16 cellular contexts compared by ENCODE assay signal in the genomic region with DNA sequence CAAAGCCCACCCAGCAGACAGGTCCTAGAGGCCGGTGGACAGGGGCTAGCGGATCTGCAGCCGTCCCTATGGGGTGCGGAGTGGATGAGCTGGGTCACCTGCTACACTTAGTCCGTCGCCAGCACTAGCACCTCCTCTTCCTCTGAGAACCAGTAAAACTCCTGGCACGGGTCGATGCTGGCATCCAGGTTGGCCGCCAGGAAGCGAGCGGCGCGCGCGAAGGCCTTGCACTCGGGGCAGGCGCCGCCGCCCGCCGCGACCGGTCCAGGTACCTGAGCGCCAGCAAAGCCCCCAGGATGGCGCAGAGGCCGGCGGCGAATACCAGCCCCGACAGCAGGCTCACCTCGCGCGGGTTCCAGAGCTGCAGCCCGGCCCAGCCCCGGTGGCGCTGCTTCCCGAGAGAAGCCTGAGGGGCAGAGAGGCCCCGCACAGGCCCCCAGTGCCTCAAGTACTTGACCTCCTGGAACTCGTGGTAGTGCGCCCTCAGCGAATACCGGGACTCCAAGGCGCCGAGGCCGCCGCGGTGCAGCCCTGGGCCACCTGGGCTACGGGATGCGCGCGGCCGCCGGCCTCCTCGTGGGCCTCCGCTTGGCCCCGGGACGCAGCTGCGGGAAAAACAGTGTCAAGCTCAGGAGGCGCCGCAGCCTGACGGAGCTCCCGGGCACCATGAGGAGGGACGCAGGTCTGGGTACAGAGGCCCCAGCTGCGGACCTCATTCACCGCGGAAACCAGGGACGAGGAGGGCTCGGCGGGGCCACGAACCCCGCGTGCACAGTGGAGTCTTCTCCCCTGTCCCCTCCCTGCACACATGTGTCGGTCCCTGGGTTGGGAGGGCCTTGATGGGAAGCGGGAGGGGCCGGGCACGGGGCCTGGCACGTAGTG. TPM values are rescaled to one million over a fixed set of nuclear protein-coding genes. Genes with fewer than 3 reads are reported as not detected.
DNase-seq lines count a peak whose midpoint lies in the region; ATAC-seq and TF ChIP-seq lines count a peak whose summit lies in the region.
"Had no signal": no experiment of that assay in that cellular context is flagged by ENCODE, and none has a peak within 500 bp of the region (broad histone marks: within the 10 kb centered on the region; RNA-seq: fewer than 3 reads in every experiment).

No MANE protein-coding gene starts in this region.

- 0 out of 2 replicates have a peak overlapping the region, but pooled peaks have one; percentile 56 for H2AFZ ChIP-seq in GM23338

- no peak overlapping the region for H3K27ac ChIP-seq in GM23338 (ENCODE audit: low read depth)

- no peak overlapping the region for H3K4me3 Mint-ChIP-seq in GM23338
- H3K4me3 Mint-ChIP-seq in chondrocyte (ENCODE audit: unreplicated experiment) = no peak overlapping the region
- H3K4me3 Mint-ChIP-seq: immature natural killer cell had no signal

- H3K27ac Mint-ChIP-seq in GM23338 (no peak overlapping the region), chondrocyte (ENCODE audit: unreplicated experiment) (no peak overlapping the region)
- H3K27ac Mint-ChIP-seq: immature natural killer cell had no signal

- H3K4me2 ChIP-seq in GM23338 = peak overlapping the region; percentile 26; the same call in 1 of the 2 replicates

- H3K36me3 ChIP-seq in GM23338 (ENCODE audit: insufficient read depth) = 0 out of 2 replicates have a peak, but pooled peaks cover 5% of the 10 kb centered on the region

- H3K9me2 ChIP-seq in GM23338 (ENCODE audit: insufficient read depth) = no peaks in the 10 kb centered on the region

- peaks cover 23% of the 10 kb centered on the region for H3K9me3 Mint-ChIP-seq in GM23338
- H3K9me3 Mint-ChIP-seq in chondrocyte (ENCODE audit: low read depth) = no peaks in the 10 kb centered on the region

- ATAC-seq in GM23338 (peak; percentile 59), HG02840 (IDR thresholded peaks at IDR 0.05; ENCODE audit: low FRiP score, unreplicated experiment) (no peak), HG02642 (IDR thresholded peaks at IDR 0.05; ENCODE audit: poor library complexity, unreplicated experiment) (no peak)

- TF ChIP-seq CTCF in GM23338 (conservative IDR thresholded peaks at IDR 0.05; ENCODE audit: low read depth in 2 of 2) (no peak), chondrocyte (IDR thresholded peaks at IDR 0.05) (no peak)

- H3K4me1 Mint-ChIP-seq in GM23338 (no peaks in the 10 kb centered on the region), chondrocyte (ENCODE audit: low read depth) (no peaks in the 10 kb centered on the region)

- H3K79me2 ChIP-seq in GM23338 (replicated peaks; ENCODE audit: insufficient read depth) = no peaks in the 10 kb centered on the region

- H3K27me3 ChIP-seq in GM23338 (ENCODE audit: insufficient read depth) = peaks cover 22% of the 10 kb centered on the region

- peaks cover 9% of the 10 kb centered on the region; the same call in 2 of the 3 replicates for H3K36me3 Mint-ChIP-seq in GM23338 (ENCODE audit: low read depth)
- H3K36me3 Mint-ChIP-seq in chondrocyte (ENCODE audit: low read depth) = no peaks in the 10 kb centered on the region

- no peaks in the 10 kb centered on the region for H4K20me1 ChIP-seq in GM23338 (replicated peaks; ENCODE audit: insufficient read depth)

- no peaks in the 10 kb centered on the region for H3F3A ChIP-seq in GM23338 (replicated peaks; ENCODE audit: low read depth)

- DNase-seq in activated CD4-positive, CD25-positive, alpha-beta regulatory T cell treated with anti-CD3 and anti-CD28 coated beads, Interleukin-2, amount 50 U/mL, for 72 hours = peak; percentile 27
- DNase-seq in activated CD4-positive, CD25-positive, alpha-beta regulatory T cell (lab: John Stamatoyannopoulos, UW) = no peak
- peak; percentile 65 for DNase-seq in GM23338 (ENCODE audit: low spot score)
- peak; percentile 86 for DNase-seq in chondrocyte (ENCODE audit: low spot score)
- peak; percentile 61 for DNase-seq in mucosa of gallbladder (ENCODE audit: low spot score)
- no peak for DNase-seq in AG08396 (ENCODE audit: low spot score)
- DNase-seq: activated CD8-positive, alpha-beta memory T cell treated with anti-CD3 and anti-CD28 coated beads, Interleukin-2, amount 50 U/mL, for 4 hours; immature natural killer cell; IMR-90; NCI-H146; stimulated activated CD4-positive, alpha-beta T cell treated with anti-CD3 and anti-CD28 coated beads, Interleukin-1b, Interleukin-23, amount 100 ng/mL, for 48 hours had no signal

- no peaks in the 10 kb centered on the region for H3K4me1 ChIP-seq in GM23338 (ENCODE audit: insufficient read depth)

- peak overlapping the region; percentile 38; the same call in 1 of the 2 replicates for H3K4me3 ChIP-seq in GM23338

- peaks cover 41% of the 10 kb centered on the region for H3K27me3 Mint-ChIP-seq in GM23338 (ENCODE audit: insufficient read depth, low read depth, poor library complexity)
- H3K27me3 Mint-ChIP-seq in chondrocyte (ENCODE audit: low read depth) = peaks cover 2% of the 10 kb centered on the region

TF ChIP-seq in GM23338, 12 proteins besides CTCF, POLR2A, EP300 and RAD21 (continues in another document):
- TF ChIP-seq EZH2 (IDR thresholded peaks at IDR 0.05; ENCODE audit: low read depth, unreplicated experiment) (no peak), NANOG (IDR thresholded peaks at IDR 0.05; ENCODE audit: borderline replicate concordance) (no peak)
- TF ChIP-seq, protein P1, sequence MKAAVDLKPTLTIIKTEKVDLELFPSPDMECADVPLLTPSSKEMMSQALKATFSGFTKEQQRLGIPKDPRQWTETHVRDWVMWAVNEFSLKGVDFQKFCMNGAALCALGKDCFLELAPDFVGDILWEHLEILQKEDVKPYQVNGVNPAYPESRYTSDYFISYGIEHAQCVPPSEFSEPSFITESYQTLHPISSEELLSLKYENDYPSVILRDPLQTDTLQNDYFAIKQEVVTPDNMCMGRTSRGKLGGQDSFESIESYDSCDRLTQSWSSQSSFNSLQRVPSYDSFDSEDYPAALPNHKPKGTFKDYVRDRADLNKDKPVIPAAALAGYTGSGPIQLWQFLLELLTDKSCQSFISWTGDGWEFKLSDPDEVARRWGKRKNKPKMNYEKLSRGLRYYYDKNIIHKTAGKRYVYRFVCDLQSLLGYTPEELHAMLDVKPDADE (IDR thresholded peaks at IDR 0.05) = no peak
- TF ChIP-seq, protein P2, sequence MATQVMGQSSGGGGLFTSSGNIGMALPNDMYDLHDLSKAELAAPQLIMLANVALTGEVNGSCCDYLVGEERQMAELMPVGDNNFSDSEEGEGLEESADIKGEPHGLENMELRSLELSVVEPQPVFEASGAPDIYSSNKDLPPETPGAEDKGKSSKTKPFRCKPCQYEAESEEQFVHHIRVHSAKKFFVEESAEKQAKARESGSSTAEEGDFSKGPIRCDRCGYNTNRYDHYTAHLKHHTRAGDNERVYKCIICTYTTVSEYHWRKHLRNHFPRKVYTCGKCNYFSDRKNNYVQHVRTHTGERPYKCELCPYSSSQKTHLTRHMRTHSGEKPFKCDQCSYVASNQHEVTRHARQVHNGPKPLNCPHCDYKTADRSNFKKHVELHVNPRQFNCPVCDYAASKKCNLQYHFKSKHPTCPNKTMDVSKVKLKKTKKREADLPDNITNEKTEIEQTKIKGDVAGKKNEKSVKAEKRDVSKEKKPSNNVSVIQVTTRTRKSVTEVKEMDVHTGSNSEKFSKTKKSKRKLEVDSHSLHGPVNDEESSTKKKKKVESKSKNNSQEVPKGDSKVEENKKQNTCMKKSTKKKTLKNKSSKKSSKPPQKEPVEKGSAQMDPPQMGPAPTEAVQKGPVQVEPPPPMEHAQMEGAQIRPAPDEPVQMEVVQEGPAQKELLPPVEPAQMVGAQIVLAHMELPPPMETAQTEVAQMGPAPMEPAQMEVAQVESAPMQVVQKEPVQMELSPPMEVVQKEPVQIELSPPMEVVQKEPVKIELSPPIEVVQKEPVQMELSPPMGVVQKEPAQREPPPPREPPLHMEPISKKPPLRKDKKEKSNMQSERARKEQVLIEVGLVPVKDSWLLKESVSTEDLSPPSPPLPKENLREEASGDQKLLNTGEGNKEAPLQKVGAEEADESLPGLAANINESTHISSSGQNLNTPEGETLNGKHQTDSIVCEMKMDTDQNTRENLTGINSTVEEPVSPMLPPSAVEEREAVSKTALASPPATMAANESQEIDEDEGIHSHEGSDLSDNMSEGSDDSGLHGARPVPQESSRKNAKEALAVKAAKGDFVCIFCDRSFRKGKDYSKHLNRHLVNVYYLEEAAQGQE (IDR thresholded peaks at IDR 0.05; ENCODE audit: unreplicated experiment) = no peak

RNA-seq across cellular contexts. Expression of a gene that starts 27.5 kb away (rescaled TPM):
- total RNA-seq in GM23338 (2014; rRNA removed; shearing (Covaris generic)) = 0.28 and 0.31 TPM in 2 replicates
- 0.07 TPM in 1 of 2 replicates, not detected in the other for polyA plus RNA-seq in GM23338 (2016; fragmentation: Nextera tagmentation; extraction: Ambion mirVana)
- not detected in 3 replicates for total RNA-seq in chondrocyte
- total RNA-seq in mucosa of gallbladder = not detected
- total RNA-seq: fibroblast of villous mesenchyme, IMR-90, pulmonary artery endothelial cell, ureter had no signal
- polyA plus RNA-seq: immature natural killer cell, IMR-90 had no signal

RNA-seq across cellular contexts. Expression of a gene that starts 55.6 kb away (rescaled TPM):
- 2.5 and 3.8 TPM in 2 replicates for total RNA-seq in GM23338 (2014; rRNA removed; shearing (Covaris generic))
- 0.89 and 1.4 TPM in 2 replicates for polyA plus RNA-seq in GM23338 (2016; fragmentation: Nextera tagmentation; extraction: Ambion mirVana)
- total RNA-seq in chondrocyte (not detected in 3 replicates), mucosa of gallbladder (not detected)
- total RNA-seq: fibroblast of villous mesenchyme, IMR-90, pulmonary artery endothelial cell, ureter had no signal
- polyA plus RNA-seq: immature natural killer cell, IMR-90 had no signal

Comparison
In these comparisons a context has a peak if more than half of its experiments do, and no peak if none do; other contexts are left out.
1. DNase-seq: peak in activated CD4-positive, CD25-positive, alpha-beta regulatory T cell treated with anti-CD3 and anti-CD28 coated beads, Interleukin-2, amount 50 U/mL, for 72 hours (single experiment), GM23338 (single experiment), chondrocyte (single experiment) and mucosa of gallbladder (single experiment); none in activated CD4-positive, CD25-positive, alpha-beta regulatory T cell (0 of 4) and AG08396 (single experiment).